13 cellular contexts compared by ENCODE assay signal in genomic region chr2:234191819-234192407, GRCh38.
A peak's percentile ranks its signal among the peaks of the same experiment; 100 is the strongest.
DNase-seq lines count a peak whose midpoint lies in the region; ATAC-seq and TF ChIP-seq lines count a peak whose summit lies in the region.
"Had no signal": no experiment of that assay in that cellular context is flagged by ENCODE, and none has a peak within 500 bp of the region (broad histone marks: within the 10 kb centered on the region; RNA-seq: fewer than 3 reads in every experiment).

No MANE protein-coding gene starts in this region.

- H3K79me2 ChIP-seq in DND-41 (ENCODE audit: insufficient read depth, low read length) (peaks cover 49% of the 10 kb centered on the region), SK-N-SH (ENCODE audit: insufficient read depth) (no peaks in the 10 kb centered on the region)

- H3K36me3 ChIP-seq in DND-41 (ENCODE audit: insufficient read depth, low read length) = peaks cover 16% of the 10 kb centered on the region; the same call in 1 of the 2 replicates
- no peaks in the 10 kb centered on the region for H3K36me3 ChIP-seq in SK-N-SH (replicated peaks in 1 of 2; ENCODE audit: control insufficient read depth in 1 of 2, insufficient read depth in 2 of 2, low read length in 1 of 2)
- H3K36me3 ChIP-seq in aorta (ENCODE audit: control insufficient read depth in 1 of 2, insufficient read depth in 2 of 2, low read length in 1 of 2) = no peaks in the 10 kb centered on the region
- H3K36me3 ChIP-seq: ascending aorta, tibial nerve had no signal

- H3K9ac ChIP-seq in DND-41 (ENCODE audit: low read depth, low read length) (peak overlapping the region; percentile 72), SK-N-SH (no peak overlapping the region)
- H3K9ac ChIP-seq: GM23248 had no signal

- no peak for TF ChIP-seq RAD21 in SK-N-SH (IDR thresholded peaks at IDR 0.05; ENCODE audit: low read length)

- H3K27ac ChIP-seq in DND-41 (ENCODE audit: low read length) = peak overlapping the region; percentile 87
- no peak overlapping the region; a peak in 1 of 4 replicates for H3K27ac ChIP-seq in SK-N-SH (ENCODE audit: low read depth in 2 of 2, low read length in 1 of 2)
- no peak overlapping the region for H3K27ac ChIP-seq in aorta (ENCODE audit: low read depth in 1 of 2, low read length in 2 of 2)
- H3K27ac ChIP-seq: ascending aorta, GM23248, psoas muscle, tibial nerve had no signal

- ATAC-seq in DND-41 (ENCODE audit: insufficient read depth, low read depth) (peak; percentile 71), HG02678 (IDR thresholded peaks at IDR 0.05; ENCODE audit: unreplicated experiment) (no peak), aorta (ENCODE audit: low FRiP score) (no peak)
- ATAC-seq: psoas muscle had no signal

- H3K9me3 ChIP-seq in DND-41 (ENCODE audit: insufficient read depth, low read length, severe bottlenecking) (peaks cover 14% of the 10 kb centered on the region), SK-N-SH (no peaks in the 10 kb centered on the region), aorta (ENCODE audit: control insufficient read depth, low read length) (peaks cover 1% of the 10 kb centered on the region)
- H3K9me3 ChIP-seq: ascending aorta, psoas muscle, tibial nerve had no signal

- CTCF ChIA-PET in SK-N-SH (lab: Yijun Ruan, JAX) = interaction anchor here (0.7 kb wide), 1 partner anchor 33 kb away, joined by 3 read pairs; no protein-coding TSS in a partner anchor

- H3K4me2 ChIP-seq in DND-41 (ENCODE audit: insufficient read depth, low read length) (peak overlapping the region; percentile 57), SK-N-SH (no peak overlapping the region)

- H3K4me1 ChIP-seq in DND-41 (ENCODE audit: insufficient read depth, low read length) (peaks cover 49% of the 10 kb centered on the region), SK-N-SH (ENCODE audit: control insufficient read depth in 1 of 2, insufficient read depth in 2 of 2, low read depth in 1 of 2, low read length in 1 of 2) (peaks cover 0 to 4% of the 10 kb centered on the region in 2 experiments; a peak in 1 of 4 replicates), aorta (ENCODE audit: control insufficient read depth in 1 of 2, insufficient read depth in 2 of 2, low read length in 2 of 2) (no peaks in the 10 kb centered on the region)
- H3K4me1 ChIP-seq: ascending aorta, psoas muscle, tibial nerve had no signal

- no peaks in the 10 kb centered on the region for H4K20me1 ChIP-seq in DND-41 (ENCODE audit: insufficient read depth, low read length)
- H4K20me1 ChIP-seq in SK-N-SH (ENCODE audit: insufficient read depth) = no peaks in the 10 kb centered on the region

- no peaks in the 10 kb centered on the region for H3F3A ChIP-seq in SK-N-SH (replicated peaks; ENCODE audit: insufficient read depth)

- no peaks in the 10 kb centered on the region for H3K27me3 ChIP-seq in DND-41 (ENCODE audit: insufficient read depth, low read length, poor library complexity)
- no peaks in the 10 kb centered on the region for H3K27me3 ChIP-seq in SK-N-SH (ENCODE audit: insufficient read depth)
- no peaks in the 10 kb centered on the region for H3K27me3 ChIP-seq in aorta (ENCODE audit: control insufficient read depth in 1 of 2, insufficient read depth in 2 of 2, low read length in 1 of 2)
- H3K27me3 ChIP-seq: ascending aorta, tibial nerve had no signal

- POLR2A ChIA-PET in SK-N-SH (lab: Yijun Ruan, JAX) = no interaction called here

- DNase-seq in DND-41 = peak; percentile 79
- DNase-seq in NCI-H187 (lab: John Stamatoyannopoulos, UW) = peak; percentile 21 to 49
- DNase-seq in SK-N-SH = no peak
- DNase-seq in kidney tubule cell (ENCODE audit: low spot score) = peak; percentile 75
- no peak for DNase-seq in aorta
- DNase-seq in stimulated activated CD4-positive, alpha-beta T cell treated with anti-CD3 and anti-CD28 coated beads, Interleukin-12 subunit alpha, Interleukin-12 subunit beta, amount 100 ng/mL, for 4 hours = no peak
- no peak for DNase-seq in SKM-1 (lab: John Stamatoyannopoulos, UW; ENCODE audit: unreplicated experiment)
- DNase-seq: GF-D8, GM23248, psoas muscle had no signal

- TF ChIP-seq CTCF in DND-41 (IDR thresholded peaks at IDR 0.05; ENCODE audit: borderline replicate concordance, extremely low read depth, low read length, poor library complexity, severe bottlenecking) = peak; percentile 43
- TF ChIP-seq CTCF in SK-N-SH (IDR thresholded peaks at IDR 0.05) = no peak

- intact Hi-C loops in aorta (cut with DNase I) = no loop called here

- 0 out of 2 replicates have a peak overlapping the region, but pooled peaks have one; percentile 11 for H2AFZ ChIP-seq in DND-41 (ENCODE audit: low read depth, low read length)
- no peak overlapping the region for H2AFZ ChIP-seq in SK-N-SH (ENCODE audit: low read depth)
- H2AFZ ChIP-seq: GM23248 had no signal

- 69% methylated on average over 4 of the region's 4 CpGs for WGBS in SK-N-SH (ENCODE audit: low lambda C conversion rate)
- WGBS in aorta, 2 donors = 48 to 49% methylated on average over 4 of the region's 4 CpGs

- no peaks in the 10 kb centered on the region for H3K9me2 ChIP-seq in SK-N-SH

- TF ChIP-seq EP300 in SK-N-SH (IDR thresholded peaks at IDR 0.05; ENCODE audit: borderline replicate concordance in 1 of 2, low read depth in 1 of 2, low read length in 1 of 2) = no peak

- peak overlapping the region; percentile 32 to 51; a peak in 3 of 4 replicates for H3K4me3 ChIP-seq in DND-41 (ENCODE audit: low read depth in 1 of 2, low read length in 2 of 2)
- no peak overlapping the region for H3K4me3 ChIP-seq in SK-N-SH (ENCODE audit: low read depth in 2 of 2, low read length in 1 of 2)
- H3K4me3 ChIP-seq in aorta (ENCODE audit: low read length in 2 of 2) = no peak overlapping the region
- H3K4me3 ChIP-seq: ascending aorta, GM23248, psoas muscle, tibial nerve had no signal

TF ChIP-seq in SK-N-SH, 30 proteins besides CTCF, POLR2A, EP300 and RAD21:
- 0 out of 2 replicates have a peak, but pooled peaks have one; percentile 11 for TF ChIP-seq NFIC (IDR thresholded peaks at IDR 0.05; ENCODE audit: borderline replicate concordance)
- TF ChIP-seq MXI1 (IDR thresholded peaks at IDR 0.05; ENCODE audit: low read depth, low read length) = no peak
- no peak for TF ChIP-seq REST (IDR thresholded peaks at IDR 0.05; ENCODE audit: low read depth, low read length)

Comparison
In these comparisons a context has a peak if more than half of its experiments do, and no peak if none do; other contexts are left out.
1. DNase-seq: peak in DND-41 (single experiment), NCI-H187 (2 of 2) and kidney tubule cell (single experiment); none in SK-N-SH (single experiment), aorta (0 of 2), stimulated activated CD4-positive, alpha-beta T cell treated with anti-CD3 and anti-CD28 coated beads, Interleukin-12 subunit alpha, Interleukin-12 subunit beta, amount 100 ng/mL, for 4 hours (single experiment) and SKM-1 (single experiment).
2. H3K4me3 ChIP-seq: peak in DND-41 (2 of 2); none in SK-N-SH (0 of 2) and aorta (0 of 2).